In genomic region chr14:34075095-34075744, GRCh38 we compare ENCODE assay signal across 16 cellular contexts.
DNase-seq lines count a peak whose midpoint lies in the region; ATAC-seq, FAIRE-seq and TF ChIP-seq lines count a peak whose summit lies in the region.
"Had no signal": no experiment of that assay in that cellular context is flagged by ENCODE, and none has a peak within 500 bp of the region (broad histone marks: within the 10 kb centered on the region; RNA-seq: fewer than 3 reads in every experiment).

No MANE protein-coding gene starts in this region.

- H2BK120ac ChIP-seq in H1 (replicated peaks; ENCODE audit: low read depth, low read length): no peak overlapping the region

- ATAC-seq in GM21825 (IDR thresholded peaks at IDR 0.05; ENCODE audit: unreplicated experiment): peak; percentile 63
- ATAC-seq in HG03521 (IDR thresholded peaks at IDR 0.05; ENCODE audit: unreplicated experiment): peak; percentile 64
- ATAC-seq: left cardiac atrium had no signal

- peak overlapping the region; percentile 76; the same call in 1 of the 2 replicates for H2AFZ ChIP-seq in H1 (ENCODE audit: low read length)
- H2AFZ ChIP-seq: PC-9 had no signal

- H3K27me3 ChIP-seq in H1 (replicated peaks in 1 of 4; ENCODE audit: control insufficient read depth in 3 of 4, extremely low read depth in 1 of 4, insufficient read depth in 3 of 4, low read length in 3 of 4): no peaks in the 10 kb centered on the region
- H3K27me3 ChIP-seq in ovary: no peaks in the 10 kb centered on the region
- H3K27me3 ChIP-seq: dorsolateral prefrontal cortex, esophagus muscularis mucosa, heart left ventricle, MG63 had no signal

- FAIRE-seq in H1 (lab: Jason Lieb, UNC): no peak

- H3K56ac ChIP-seq in H1 (replicated peaks; ENCODE audit: insufficient read length, low read depth, low read length): no peak overlapping the region

- H4K5ac ChIP-seq in H1 (ENCODE audit: insufficient read length, low read depth, low read length): no peak overlapping the region

- H3K79me2 ChIP-seq in H1 (ENCODE audit: control insufficient read depth in 1 of 2, insufficient read depth in 2 of 2, low read length in 2 of 2): no peaks in the 10 kb centered on the region

- H2BK15ac ChIP-seq in H1 (ENCODE audit: low read length): no peak overlapping the region

- no peak overlapping the region for H3K9ac ChIP-seq in H1 (replicated peaks in 1 of 4; ENCODE audit: extremely low read depth in 1 of 4, low read depth in 3 of 4, low read length in 3 of 4)

- H3K9me3 ChIP-seq in H1 (ENCODE audit: insufficient read depth in 2 of 2, low read depth in 1 of 2, low read length in 1 of 2) (peaks cover 0 to 3% of the 10 kb centered on the region in 2 experiments; a peak in 1 of 4 replicates), ovary (no peaks in the 10 kb centered on the region)
- H3K9me3 ChIP-seq: MG63 had no signal

- TF ChIP-seq EP300 in H1 (IDR thresholded peaks at IDR 0.05; ENCODE audit: borderline replicate concordance in 1 of 2, low read depth in 2 of 2, low read length in 2 of 2) (no peak), ovary (IDR thresholded peaks at IDR 0.05) (no peak)

- no peak overlapping the region for H2BK20ac ChIP-seq in H1 (ENCODE audit: low read length)

- no peak overlapping the region for H3K4me3 ChIP-seq in H1 (ENCODE audit: extremely low read depth in 1 of 4, insufficient read depth in 2 of 4, low read depth in 3 of 4, low read length in 4 of 4)
- no peak overlapping the region for H3K4me3 ChIP-seq in ovary
- H3K4me3 ChIP-seq: dorsolateral prefrontal cortex, esophagus muscularis mucosa, heart left ventricle, MG63, PC-9 had no signal

- no peak overlapping the region for H4K8ac ChIP-seq in H1 (ENCODE audit: extremely low read depth, insufficient read depth, low read length)

- H3K23me2 ChIP-seq in H1 (ENCODE audit: low read depth, low read length): no peaks in the 10 kb centered on the region

- DNase-seq in SIG-M5 treated with dmso at 0.1 percent for 504 hours (lab: John Stamatoyannopoulos, UW; ENCODE audit: unreplicated experiment) (peak; percentile 32), SIG-M5 (lab: John Stamatoyannopoulos, UW) (no peak), H1 (ENCODE audit: low read depth in 1 of 2, low spot score in 2 of 2) (no peak), NCI-H2227 treated with DMSO at 0.1 percent for 48 hours (lab: John Stamatoyannopoulos, UW) (no peak), ovary (no peak), SHP77 (lab: John Stamatoyannopoulos, UW) (no peak)
- DNase-seq: activated CD4-positive, CD25-positive, alpha-beta regulatory T cell treated with anti-CD3 and anti-CD28 coated beads, Interleukin-2, amount 50 U/mL, for 72 hours; COR-L47; dorsolateral prefrontal cortex; heart left ventricle; left cardiac atrium; MG63; PC-9 had no signal

- TF ChIP-seq POLR2A in H1 (IDR thresholded peaks at IDR 0.05; ENCODE audit: control extremely low read depth in 1 of 2, low read depth in 2 of 2, low read length in 2 of 2) (no peak), ovary (IDR thresholded peaks at IDR 0.05) (no peak)

- no peak overlapping the region for H4K91ac ChIP-seq in H1 (replicated peaks; ENCODE audit: insufficient read length, low read length)

- no peaks in the 10 kb centered on the region for H3K4me1 ChIP-seq in H1 (replicated peaks in 1 of 4; ENCODE audit: control insufficient read depth in 3 of 4, insufficient read depth in 4 of 4, low read length in 3 of 4)
- H3K4me1 ChIP-seq in ovary (ENCODE audit: insufficient read depth): no peaks in the 10 kb centered on the region
- H3K4me1 ChIP-seq: esophagus muscularis mucosa had no signal

- intact Hi-C loops in ovary (cut with DNase I): no loop called here

- POLR2A ChIA-PET in H1 (lab: Charles Lee; ENCODE audit: partially characterized antibody): interaction anchor here (1.4 kb wide), 1 partner anchor 15 kb away, joined by 5 read pairs; no protein-coding TSS in a partner anchor

- H3K4ac ChIP-seq in H1 (replicated peaks; ENCODE audit: insufficient read length, low read depth, low read length): no peak overlapping the region

- no peak overlapping the region for H3K14ac ChIP-seq in H1 (ENCODE audit: insufficient read length)

- 85% methylated on average over 3 of the region's 3 CpGs; no CpG with 5 or more reads in 1 of the 2 experiments for WGBS in H1 (ENCODE audit: extremely low coverage in 1 of 2, insufficient coverage in 1 of 2, insufficient read length in 1 of 2, insufficient replicate concordance in 2 of 2, low coverage in 1 of 2, low lambda C conversion rate in 2 of 2, missing lambda C conversion rate in 1 of 2), 2 experiments
- WGBS in ovary, 3 donors: 57 to 67% (median 67%) methylated on average over 3 of the region's 3 CpGs

- no peak overlapping the region for H3K18ac ChIP-seq in H1 (ENCODE audit: extremely low read depth, low read length)

- H3K27ac ChIP-seq in H1 (ENCODE audit: low read depth, low read length) (no peak overlapping the region), ovary (no peak overlapping the region)
- H3K27ac ChIP-seq: dorsolateral prefrontal cortex, esophagus muscularis mucosa, heart left ventricle, PC-9 had no signal

- CTCF ChIA-PET in H1 (lab: Charles Lee; ENCODE audit: partially characterized antibody): interaction anchor here (1.8 kb wide), 1 partner anchor 23 kb away, joined by 4 read pairs; no protein-coding TSS in a partner anchor

- no peak overlapping the region for H3K4me2 ChIP-seq in H1 (ENCODE audit: insufficient read depth in 1 of 2, low read depth in 2 of 2, low read length in 2 of 2)
- H3K4me2 ChIP-seq: PC-9 had no signal

- TF ChIP-seq RAD21 in H1 (IDR thresholded peaks at IDR 0.05 in 1 of 2, conservative IDR thresholded peaks at IDR 0.05 in 1 of 2; ENCODE audit: low read depth in 2 of 2, low read length in 2 of 2): no peak

- H3K36me3 ChIP-seq in H1 (ENCODE audit: control insufficient read depth in 2 of 4, insufficient read depth in 4 of 4, low read length in 3 of 4) (no peaks in the 10 kb centered on the region), ovary (no peaks in the 10 kb centered on the region)
- H3K36me3 ChIP-seq: esophagus muscularis mucosa, heart left ventricle, MG63 had no signal

- TF ChIP-seq CTCF in H1 (IDR thresholded peaks at IDR 0.05; ENCODE audit: control extremely low read depth in 1 of 3, insufficient read depth in 1 of 3, low read depth in 1 of 3, low read length in 3 of 3): no peak
- TF ChIP-seq CTCF in ovary (IDR thresholded peaks at IDR 0.05): no peak

- no peak overlapping the region for H2BK12ac ChIP-seq in H1 (ENCODE audit: low read depth, low read length)

- no peaks in the 10 kb centered on the region for H4K20me1 ChIP-seq in H1 (replicated peaks in 1 of 2; ENCODE audit: control insufficient read depth in 1 of 2, insufficient read depth in 2 of 2, low read length in 2 of 2)

- H2AK5ac ChIP-seq in H1 (ENCODE audit: low read depth, low read length): no peak overlapping the region

- no peaks in the 10 kb centered on the region for H3K79me1 ChIP-seq in H1 (ENCODE audit: low read depth, low read length)

- no peak overlapping the region for H3K23ac ChIP-seq in H1 (ENCODE audit: insufficient read length)

- no peak overlapping the region for H2BK5ac ChIP-seq in H1 (ENCODE audit: low read depth, low read length)

TF ChIP-seq in H1, 55 proteins besides CTCF, POLR2A, EP300 and RAD21 (continues in another document):
- TF ChIP-seq FOSL1 (IDR thresholded peaks at IDR 0.05; ENCODE audit: insufficient read depth, low read depth, low read length) (no peak), MAX (IDR thresholded peaks at IDR 0.05) (no peak)
